8 cellular contexts compared by ENCODE assay signal in genomic region chr20:63567382-63568169, GRCh38. TPM values are rescaled to one million over a fixed set of nuclear protein-coding genes. Genes with fewer than 3 reads are reported as not detected.
DNase-seq lines count a peak whose midpoint lies in the region; ATAC-seq, FAIRE-seq and TF ChIP-seq lines count a peak whose summit lies in the region.

No MANE protein-coding gene starts in this region.

- H4K20me1 ChIP-seq in Karpas-422 (ENCODE audit: insufficient read depth, low read depth, low read length): 0 out of 2 replicates have a peak, but pooled peaks cover 3% of the 10 kb centered on the region

- intact Hi-C loops in pancreas (cut with DNase I): no loop called here

- no peak overlapping the region for H3K9ac ChIP-seq in Karpas-422 (ENCODE audit: low read length)

- peak overlapping the region; percentile 53 for H3K4me3 ChIP-seq in CD4-positive, CD25-positive, alpha-beta regulatory T cell (ENCODE audit: low read depth, low read length)
- H3K4me3 ChIP-seq in pancreas: no peak overlapping the region
- no peak overlapping the region for H3K4me3 ChIP-seq in Karpas-422 (ENCODE audit: low read length)

- H3K4me3 Mint-ChIP-seq in CD4-positive, CD25-positive, alpha-beta regulatory T cell: peak overlapping the region; percentile 83 to 90 (median 87)

- peaks cover 16% of the 10 kb centered on the region for H3K36me3 ChIP-seq in CD4-positive, CD25-positive, alpha-beta regulatory T cell (ENCODE audit: control insufficient read depth, insufficient read depth, low read length)
- peaks cover 0 to 7% (median 0%) of the 10 kb centered on the region in 3 donors for H3K36me3 ChIP-seq in pancreas
- H3K36me3 ChIP-seq in Karpas-422 (ENCODE audit: insufficient read depth, low read length): no peaks in the 10 kb centered on the region

- H3K9me3 Mint-ChIP-seq in CD4-positive, CD25-positive, alpha-beta regulatory T cell: no peaks in the 10 kb centered on the region

- no peak for FAIRE-seq in pancreas (lab: Jason Lieb, UNC)

- in situ Hi-C loops in ACHN (cut with HindIII; ENCODE audit: low pct_ligation_motif_present, low pct_unique_long_range_greater_than_20kb, low sequenced_read_pairs): no loop called here

- H3K4me2 ChIP-seq in Karpas-422 (ENCODE audit: low read depth, low read length, poor library complexity, severe bottlenecking): no peak overlapping the region

- H3K36me3 Mint-ChIP-seq in CD4-positive, CD25-positive, alpha-beta regulatory T cell: no peaks in the 10 kb centered on the region

- H3K4me1 Mint-ChIP-seq in CD4-positive, CD25-positive, alpha-beta regulatory T cell: peaks cover 0 to 27% (median 8%) of the 10 kb centered on the region in 4 donors

- peak; percentile 46 to 48 for ATAC-seq in CD4-positive, CD25-positive, alpha-beta regulatory T cell (ENCODE audit: low read depth in 2 of 2)
- ATAC-seq in GM21515 (IDR thresholded peaks at IDR 0.05; ENCODE audit: unreplicated experiment) (peak; percentile 61), pancreas (peak in 3 of 4 donors; percentile 4 to 67 (median 60))

- H3K27me3 Mint-ChIP-seq in CD4-positive, CD25-positive, alpha-beta regulatory T cell: no peaks in the 10 kb centered on the region

- H3K27me3 ChIP-seq in CD4-positive, CD25-positive, alpha-beta regulatory T cell (ENCODE audit: control insufficient read depth, insufficient read depth, low read length): no peaks in the 10 kb centered on the region
- H3K27me3 ChIP-seq in pancreas: no peaks in the 10 kb centered on the region
- H3K27me3 ChIP-seq in Karpas-422 (ENCODE audit: low read length): no peaks in the 10 kb centered on the region

- peak overlapping the region; percentile 60 for H3K27ac ChIP-seq in CD4-positive, CD25-positive, alpha-beta regulatory T cell (ENCODE audit: insufficient read depth, low read length, poor library complexity, severe bottlenecking)
- H3K27ac ChIP-seq in pancreas: no peak overlapping the region
- H3K27ac ChIP-seq in Karpas-422 (ENCODE audit: low read length): no peak overlapping the region

- H2AFZ ChIP-seq in Karpas-422 (ENCODE audit: low read length): no peak overlapping the region

- no peaks in the 10 kb centered on the region for H3K9me3 ChIP-seq in CD4-positive, CD25-positive, alpha-beta regulatory T cell (ENCODE audit: control insufficient read depth in 2 of 2, low read length in 2 of 2)
- no peaks in the 10 kb centered on the region for H3K9me3 ChIP-seq in pancreas
- H3K9me3 ChIP-seq in Karpas-422 (ENCODE audit: low read length): no peaks in the 10 kb centered on the region

- no peaks in the 10 kb centered on the region for H3K79me2 ChIP-seq in Karpas-422 (ENCODE audit: low read length)

- peak; percentile 32 to 77 (median 52) for DNase-seq in CD4-positive, CD25-positive, alpha-beta regulatory T cell
- peak; percentile 89 for DNase-seq in MV-4-11 (lab: John Stamatoyannopoulos, UW)
- DNase-seq in activated effector memory CD4-positive, alpha-beta T cell treated with anti-CD3 and anti-CD28 coated beads, Interleukin-2, amount 50 U/mL, for 16 hours: peak; percentile 82
- DNase-seq in pancreas: peak in 1 of 6 donors; percentile 74
- DNase-seq in ACHN: no peak
- DNase-seq in Karpas-422: no peak
- DNase-seq in NCI-H510A (lab: John Stamatoyannopoulos, UW): no peak

- no peak for TF ChIP-seq CTCF in pancreas (IDR thresholded peaks at IDR 0.05)

- H3K27ac Mint-ChIP-seq in CD4-positive, CD25-positive, alpha-beta regulatory T cell: peak overlapping the region; percentile 56 to 79 (median 62)

- H3K9me2 ChIP-seq in Karpas-422 (replicated peaks; ENCODE audit: insufficient read depth, low read length): no peaks in the 10 kb centered on the region

- peaks cover 37% of the 10 kb centered on the region for H3K4me1 ChIP-seq in CD4-positive, CD25-positive, alpha-beta regulatory T cell (ENCODE audit: control insufficient read depth, insufficient read depth, low read length, poor library complexity, severe bottlenecking)
- H3K4me1 ChIP-seq in pancreas: no peaks in the 10 kb centered on the region
- no peaks in the 10 kb centered on the region for H3K4me1 ChIP-seq in Karpas-422 (ENCODE audit: low read length)

- WGBS in pancreas, 2 donors: 86 to 92% methylated on average over 36 to 38 of the region's 38 CpGs

RNA-seq across cellular contexts. Expression of gene HELZ2, which starts 6.5 kb away (rescaled TPM):
- total RNA-seq in CD4-positive, CD25-positive, alpha-beta regulatory T cell: 124 TPM
- 1 to 10 TPM; 5.8 to 8.9 (median 7.1) TPM for polyA plus RNA-seq in CD4-positive, CD25-positive, alpha-beta regulatory T cell
- 10 to 100 TPM; 10.1 to 23.4 (median 13.0) TPM for total RNA-seq in pancreas
- polyA plus RNA-seq in pancreas: 10 to 100 TPM in 1 of 2 donors, 1 to 10 TPM in 1; 6.5 to 14.8 TPM
- 15.4 and 15.8 TPM in 2 replicates for total RNA-seq in Karpas-422 (2014; rRNA removed; shearing (Covaris generic); ENCODE audit: low replicate concordance)

RNA-seq across cellular contexts. Expression of gene FNDC11, which starts 13.6 kb away (rescaled TPM):
- 1.5 TPM for total RNA-seq in CD4-positive, CD25-positive, alpha-beta regulatory T cell
- polyA plus RNA-seq in CD4-positive, CD25-positive, alpha-beta regulatory T cell: under 1 TPM; 0.07 to 0.94 (median 0.18) TPM
- total RNA-seq in pancreas: under 1 TPM in 4 of 6 donors, not detected in 2; 0.06 to 0.25 (median 0.09) TPM
- under 1 TPM; 0.27 to 0.35 TPM for polyA plus RNA-seq in pancreas
- total RNA-seq in Karpas-422 (2014; rRNA removed; shearing (Covaris generic); ENCODE audit: low replicate concordance): 0.48 and 1.6 TPM in 2 replicates

RNA-seq across cellular contexts. Expression of gene SRMS, which starts 20.0 kb away (rescaled TPM):
- not detected for total RNA-seq in CD4-positive, CD25-positive, alpha-beta regulatory T cell
- polyA plus RNA-seq in CD4-positive, CD25-positive, alpha-beta regulatory T cell: not detected
- total RNA-seq in pancreas: not detected
- polyA plus RNA-seq in pancreas: not detected
- not detected in 2 replicates for total RNA-seq in Karpas-422 (2014; rRNA removed; shearing (Covaris generic); ENCODE audit: low replicate concordance)

RNA-seq across cellular contexts. Expression of gene PTK6, which starts 30.4 kb away (rescaled TPM):
- total RNA-seq in CD4-positive, CD25-positive, alpha-beta regulatory T cell: 0.20 TPM
- under 1 TPM in 3 of 4 donors, not detected in 1; 0.15 to 0.21 (median 0.19) TPM for polyA plus RNA-seq in CD4-positive, CD25-positive, alpha-beta regulatory T cell
- total RNA-seq in pancreas: 1 to 10 TPM in 3 of 6 donors, under 1 TPM in 3; 0.61 to 4.5 (median 1.2) TPM
- 1 to 10 TPM in 1 of 2 donors, under 1 TPM in 1; 0.91 to 2.6 TPM for polyA plus RNA-seq in pancreas
- total RNA-seq in Karpas-422 (2014; rRNA removed; shearing (Covaris generic); ENCODE audit: low replicate concordance): 0.51 TPM in 1 of 2 replicates, not detected in the other

RNA-seq across cellular contexts. Expression of gene PPDPF, which starts 47.0 kb away (rescaled TPM):
- total RNA-seq in CD4-positive, CD25-positive, alpha-beta regulatory T cell: 155 TPM
- 100 to 1,000 TPM in 1 of 4 donors, 10 to 100 TPM in 3; 75.8 to 110 (median 85.2) TPM for polyA plus RNA-seq in CD4-positive, CD25-positive, alpha-beta regulatory T cell
- total RNA-seq in pancreas: 100 to 1,000 TPM in 4 of 6 donors, 10 to 100 TPM in 2; 77.7 to 194 (median 134) TPM
- polyA plus RNA-seq in pancreas: 100 to 1,000 TPM; 205 to 224 TPM
- 16.2 and 51.0 TPM in 2 replicates for total RNA-seq in Karpas-422 (2014; rRNA removed; shearing (Covaris generic); ENCODE audit: low replicate concordance)

Comparison
In these comparisons a context has a peak if more than half of its experiments do, and no peak if none do; other contexts are left out.
1. DNase-seq: peak in CD4-positive, CD25-positive, alpha-beta regulatory T cell (3 of 3), MV-4-11 (single experiment) and activated effector memory CD4-positive, alpha-beta T cell treated with anti-CD3 and anti-CD28 coated beads, Interleukin-2, amount 50 U/mL, for 16 hours (single experiment); none in ACHN (single experiment), Karpas-422 (single experiment) and NCI-H510A (single experiment).
2. Peak in every context shown above with its lines, with median percentiles within 50 percentile points of each other: ATAC-seq.